22 cellular contexts compared by ENCODE assay signal in genomic region chr4:24984602-24985532, GRCh38. TPM values are rescaled to one million over a fixed set of nuclear protein-coding genes. Genes with fewer than 3 reads are reported as not detected.
DNase-seq lines count a peak whose midpoint lies in the region; ATAC-seq, FAIRE-seq and TF ChIP-seq lines count a peak whose summit lies in the region.
"Had no signal": no experiment of that assay in that cellular context is flagged by ENCODE, and none has a peak within 500 bp of the region (broad histone marks: within the 10 kb centered on the region; RNA-seq: fewer than 3 reads in every experiment).

No MANE protein-coding gene starts in this region.

- peak in 1 of 2 experiments; percentile 37; a peak in 2 of 4 replicates for TF ChIP-seq RAD21 in H1 (IDR thresholded peaks at IDR 0.05 in 1 of 2, conservative IDR thresholded peaks at IDR 0.05 in 1 of 2; ENCODE audit: low read depth in 2 of 2, low read length in 2 of 2)

- CTCF ChIA-PET in H1 (lab: Charles Lee; ENCODE audit: partially characterized antibody) = interaction anchor here (0.6 to 4.2 kb wide), 15 partner anchors 9 to 496 kb away, joined by 3 to 20 read pairs (median 4); no protein-coding TSS in a partner anchor

- no peak overlapping the region for H2AFZ ChIP-seq in H1 (ENCODE audit: low read length)
- no peak overlapping the region for H2AFZ ChIP-seq in parathyroid adenoma

- 86% methylated on average over 6 of the region's 6 CpGs; no CpG with 5 or more reads in 1 of the 2 experiments for WGBS in H1 (ENCODE audit: extremely low coverage in 1 of 2, insufficient coverage in 1 of 2, insufficient read length in 1 of 2, insufficient replicate concordance in 2 of 2, low coverage in 1 of 2, low lambda C conversion rate in 2 of 2, missing lambda C conversion rate in 1 of 2), 2 experiments

- no peak overlapping the region for H3K14ac ChIP-seq in H1 (ENCODE audit: insufficient read length)

- TF ChIP-seq EP300 in H1 (IDR thresholded peaks at IDR 0.05; ENCODE audit: borderline replicate concordance in 1 of 2, low read depth in 2 of 2, low read length in 2 of 2) = no peak

- H3K36me3 ChIP-seq in H1 (ENCODE audit: control insufficient read depth in 2 of 4, insufficient read depth in 4 of 4, low read length in 3 of 4) (no peaks in the 10 kb centered on the region), parathyroid adenoma (ENCODE audit: control insufficient read depth, insufficient read depth, low read length) (no peaks in the 10 kb centered on the region)
- H3K36me3 ChIP-seq: adrenal gland, BE2C had no signal

- H2BK20ac ChIP-seq in H1 (ENCODE audit: low read length) = no peak overlapping the region

- no peaks in the 10 kb centered on the region; a peak in 1 of 4 replicates for H3K9me3 ChIP-seq in H1 (ENCODE audit: insufficient read depth in 2 of 2, low read depth in 1 of 2, low read length in 1 of 2)
- no peaks in the 10 kb centered on the region for H3K9me3 ChIP-seq in parathyroid adenoma (ENCODE audit: control insufficient read depth, low read length)
- H3K9me3 ChIP-seq: adrenal gland, BE2C, Caco-2, mucosa of descending colon had no signal

- H3K79me1 ChIP-seq in H1 (ENCODE audit: low read depth, low read length) = no peaks in the 10 kb centered on the region

- POLR2A ChIA-PET in H1 (lab: Charles Lee; ENCODE audit: partially characterized antibody) = no interaction called here

- H4K5ac ChIP-seq in H1 (ENCODE audit: insufficient read length, low read depth, low read length) = no peak overlapping the region

- no peaks in the 10 kb centered on the region for H3K27me3 ChIP-seq in H1 (replicated peaks in 1 of 4; ENCODE audit: control insufficient read depth in 3 of 4, extremely low read depth in 1 of 4, insufficient read depth in 3 of 4, low read length in 3 of 4)
- no peaks in the 10 kb centered on the region for H3K27me3 ChIP-seq in parathyroid adenoma (ENCODE audit: control insufficient read depth, insufficient read depth, low read length)
- H3K27me3 ChIP-seq: adrenal gland, BE2C had no signal

- H2BK15ac ChIP-seq in H1 (ENCODE audit: low read length) = no peak overlapping the region

- TF ChIP-seq POLR2A in NB4 (IDR thresholded peaks at IDR 0.05; ENCODE audit: extremely low read depth, insufficient read length) (no peak), H1 (IDR thresholded peaks at IDR 0.05; ENCODE audit: control extremely low read depth in 1 of 2, low read depth in 2 of 2, low read length in 2 of 2) (no peak)

- no peak overlapping the region for H2BK120ac ChIP-seq in H1 (replicated peaks; ENCODE audit: low read depth, low read length)

- no peak overlapping the region for H3K18ac ChIP-seq in H1 (ENCODE audit: extremely low read depth, low read length)

- H4K8ac ChIP-seq in H1 (ENCODE audit: extremely low read depth, insufficient read depth, low read length) = no peak overlapping the region

- FAIRE-seq in H1 (lab: Jason Lieb, UNC) = no peak

- no peaks in the 10 kb centered on the region for H4K20me1 ChIP-seq in H1 (replicated peaks in 1 of 2; ENCODE audit: control insufficient read depth in 1 of 2, insufficient read depth in 2 of 2, low read length in 2 of 2)

- no peak overlapping the region for H3K4me2 ChIP-seq in H1 (ENCODE audit: insufficient read depth in 1 of 2, low read depth in 2 of 2, low read length in 2 of 2)
- no peak overlapping the region for H3K4me2 ChIP-seq in parathyroid adenoma (ENCODE audit: low read length)

- H3K23me2 ChIP-seq in H1 (ENCODE audit: low read depth, low read length) = no peaks in the 10 kb centered on the region

- DNase-seq in DMS53 (lab: John Stamatoyannopoulos, UW) (peak; percentile 16), DMS53 treated with DMSO at 0.1 percent for 48 hours (lab: John Stamatoyannopoulos, UW; ENCODE audit: unreplicated experiment) (no peak), NB4 (ENCODE audit: low read depth) (no peak), H1 (ENCODE audit: low read depth in 1 of 2, low spot score in 2 of 2) (no peak), left lobe of liver (ENCODE audit: low spot score) (no peak), HuH-7.5 (ENCODE audit: low spot score) (no peak)
- DNase-seq: activated B cell treated with CpG ODN at 0.5 μM for 24 hours; activated CD4-positive, alpha-beta T cell treated with anti-CD3 and anti-CD28 coated beads, Interleukin-2, amount 50 U/mL, for 48 hours; activated gamma-delta T cell; adrenal gland; BE2C; Caco-2; caudate nucleus; erythroblast; mucosa of descending colon; NCI-H524; stimulated activated CD4-positive, alpha-beta T cell treated with anti-CD3 and anti-CD28 coated beads, Interleukin-12 subunit alpha, Interleukin-12 subunit beta, amount 100 ng/mL, for 4 hours; T-helper 17 cell had no signal

- H4K91ac ChIP-seq in H1 (replicated peaks; ENCODE audit: insufficient read length, low read length) = no peak overlapping the region

- H2BK12ac ChIP-seq in H1 (ENCODE audit: low read depth, low read length) = no peak overlapping the region

- H3K9ac ChIP-seq in H1 (replicated peaks in 1 of 4; ENCODE audit: extremely low read depth in 1 of 4, low read depth in 3 of 4, low read length in 3 of 4) (no peak overlapping the region), parathyroid adenoma (no peak overlapping the region)

- no peak overlapping the region for H3K23ac ChIP-seq in H1 (ENCODE audit: insufficient read length)

- TF ChIP-seq CTCF in NB4 (IDR thresholded peaks at IDR 0.05; ENCODE audit: low read depth, low read length) (peak; percentile 18), H1 (IDR thresholded peaks at IDR 0.05; ENCODE audit: control extremely low read depth in 1 of 3, insufficient read depth in 1 of 3, low read depth in 1 of 3, low read length in 3 of 3) (peak; percentile 11 to 29 (median 19)), parathyroid adenoma (IDR thresholded peaks at IDR 0.05) (no peak)

- no peak overlapping the region for H3K4me3 ChIP-seq in NB4 (ENCODE audit: low read depth, low read length)
- H3K4me3 ChIP-seq in H1 (ENCODE audit: extremely low read depth in 1 of 4, insufficient read depth in 2 of 4, low read depth in 3 of 4, low read length in 4 of 4) = no peak overlapping the region
- no peak overlapping the region for H3K4me3 ChIP-seq in parathyroid adenoma (ENCODE audit: low read depth, low read length)
- H3K4me3 ChIP-seq: adrenal gland, mucosa of descending colon had no signal

- H3K79me2 ChIP-seq in H1 (ENCODE audit: control insufficient read depth in 1 of 2, insufficient read depth in 2 of 2, low read length in 2 of 2) (no peaks in the 10 kb centered on the region), parathyroid adenoma (no peaks in the 10 kb centered on the region)

- H2AK5ac ChIP-seq in H1 (ENCODE audit: low read depth, low read length) = no peak overlapping the region

- no peak overlapping the region for H2BK5ac ChIP-seq in H1 (ENCODE audit: low read depth, low read length)

- ATAC-seq in left lobe of liver (no peak), HG03439 (IDR thresholded peaks at IDR 0.05; ENCODE audit: unreplicated experiment) (no peak)
- ATAC-seq: mucosa of descending colon, T-helper 17 cell had no signal

- H3K56ac ChIP-seq in H1 (replicated peaks; ENCODE audit: insufficient read length, low read depth, low read length) = no peak overlapping the region

- no peak overlapping the region for H3K4ac ChIP-seq in H1 (replicated peaks; ENCODE audit: insufficient read length, low read depth, low read length)

- H3K27ac ChIP-seq in H1 (ENCODE audit: low read depth, low read length) (no peak overlapping the region), parathyroid adenoma (peak overlapping the region; percentile 51)
- H3K27ac ChIP-seq: 22Rv1 had no signal

- H3K4me1 ChIP-seq in H1 (replicated peaks in 1 of 4; ENCODE audit: control insufficient read depth in 3 of 4, insufficient read depth in 4 of 4, low read length in 3 of 4) (peaks cover 0 to 14% (median 2%) of the 10 kb centered on the region in 4 experiments; a peak in 6 of 7 replicates), parathyroid adenoma (peaks cover 3% of the 10 kb centered on the region)
- H3K4me1 ChIP-seq: BE2C, Caco-2 had no signal

TF ChIP-seq in H1, 55 proteins besides CTCF, POLR2A, EP300 and RAD21 (continues in another document):
- TF ChIP-seq NRF1 (IDR thresholded peaks at IDR 0.05; ENCODE audit: low read depth, low read length) = no peak
- no peak for TF ChIP-seq CHD2 (IDR thresholded peaks at IDR 0.05; ENCODE audit: low read length)
- no peak for TF ChIP-seq KDM5A (IDR thresholded peaks at IDR 0.05; ENCODE audit: low read length)
- TF ChIP-seq SIX5 (IDR thresholded peaks at IDR 0.05; ENCODE audit: low read depth, low read length) = no peak
- TF ChIP-seq MAFK (IDR thresholded peaks at IDR 0.05; ENCODE audit: low read depth, low read length) = no peak
- TF ChIP-seq SAP30 (IDR thresholded peaks at IDR 0.05; ENCODE audit: insufficient read depth, insufficient replicate concordance, low read length) = no peak
- TF ChIP-seq MAX (IDR thresholded peaks at IDR 0.05) = no peak
- no peak for TF ChIP-seq KDM4A (IDR thresholded peaks at IDR 0.05; ENCODE audit: low read depth, low read length, severe bottlenecking)
- no peak for TF ChIP-seq CEBPB (IDR thresholded peaks at IDR 0.05; ENCODE audit: low read depth, low read length)
- TF ChIP-seq YY1 (IDR thresholded peaks at IDR 0.05; ENCODE audit: low read depth, low read length) = no peak
- no peak for TF ChIP-seq RFX5 (IDR thresholded peaks at IDR 0.05; ENCODE audit: borderline replicate concordance, low read depth, low read length)
- TF ChIP-seq POLR2AphosphoS5 (IDR thresholded peaks at IDR 0.05; ENCODE audit: low read depth, low read length) = no peak
- TF ChIP-seq BACH1 (IDR thresholded peaks at IDR 0.05; ENCODE audit: low read length) = no peak
- no peak for TF ChIP-seq KDM1A (IDR thresholded peaks at IDR 0.05; ENCODE audit: borderline replicate concordance, low read length)
- no peak for TF ChIP-seq SIN3A (conservative IDR thresholded peaks at IDR 0.05 in 1 of 2, IDR thresholded peaks at IDR 0.05 in 1 of 2; ENCODE audit: low read depth in 1 of 2, low read length in 2 of 2)
- TF ChIP-seq TAF7 (optimal IDR thresholded peaks at IDR 0.05; ENCODE audit: borderline replicate concordance, low read depth, low read length) = no peak
- no peak for TF ChIP-seq SUZ12 (IDR thresholded peaks at IDR 0.05; ENCODE audit: low read length)

RNA-seq across cellular contexts. Expression of gene LGI2, which starts 45.9 kb away (rescaled TPM):
- total RNA-seq in H1 (2021; fragmentation: NEBNext Ultra II Directional; extraction: Animal tissue kit (Norgen Biotek cat#: 25700)) = 4.0 and 4.8 TPM in 2 replicates
- polyA plus RNA-seq in H1 (2011; rRNA removed) = 1.4 and 2.3 TPM in 2 replicates
- 2.5 TPM for polyA plus RNA-seq in H1 (2011; cell fraction: cytosol; rRNA removed)
- 1.4 TPM for polyA plus RNA-seq in H1 (2011; cell fraction: nucleus; rRNA removed)
- polyA plus RNA-seq in H1 (2012, experiment 1 of 2) = 1.7 to 3.3 TPM (median 2.3 TPM) in 4 replicates
- polyA plus RNA-seq in H1 (2012, experiment 2 of 2) = 0.50 TPM
- 2.0 TPM for polyA plus RNA-seq in H1 (2013, experiment 1 of 2)
- 2.2 TPM for polyA plus RNA-seq in H1 (2013, experiment 2 of 2)
- 2.7 and 4.1 TPM in 2 replicates for polyA minus RNA-seq in H1 (2011; rRNA and poly(A)+ RNA removed)
- polyA minus RNA-seq in H1 (2011; cell fraction: cytosol; rRNA and poly(A)+ RNA removed) = 1.2 TPM
- polyA minus RNA-seq in H1 (2011; cell fraction: nucleus; rRNA and poly(A)+ RNA removed) = 3.0 TPM
- total RNA-seq in left lobe of liver = 0.13 TPM
- total RNA-seq: activated B cell treated with CpG ODN at 0.5 μM for 24 hours, glomerular endothelial cell, T-helper 17 cell had no signal
